Comparison of ENCODE assay signal across 10 cellular contexts in genomic region chr10:34305189-34305588, GRCh38.
DNase-seq lines count a peak whose midpoint lies in the region; ATAC-seq, FAIRE-seq and TF ChIP-seq lines count a peak whose summit lies in the region.
"Had no signal": no experiment of that assay in that cellular context is flagged by ENCODE, and none has a peak within 500 bp of the region (broad histone marks: within the 10 kb centered on the region; RNA-seq: fewer than 3 reads in every experiment).

No MANE protein-coding gene starts in this region.

- H3K27ac ChIP-seq in suprapubic skin: peak overlapping the region; percentile 49

- WGBS in suprapubic skin: 55% methylated on average over 6 of the region's 6 CpGs

- FAIRE-seq in RCC 7860 (lab: Jason Lieb, UNC): no peak

- H3K27ac Mint-ChIP-seq in MCF 10A (ENCODE audit: low read depth, unreplicated experiment): peak overlapping the region; percentile 58
- H3K27ac Mint-ChIP-seq: activated CD8-positive, alpha-beta memory T cell treated with anti-CD3 and anti-CD28 coated beads, Interleukin-2, amount 10 ng/mL, durations not matched to agents 7 days and 5 days had no signal

- H3K9me3 ChIP-seq in suprapubic skin: no peaks in the 10 kb centered on the region

- CTCF ChIA-PET in MCF 10A (lab: Yijun Ruan, JAX): no interaction called here

- H3K4me1 ChIP-seq in suprapubic skin: peaks cover 2% of the 10 kb centered on the region

- TF ChIP-seq CTCF in MCF 10A (IDR thresholded peaks at IDR 0.05; ENCODE audit: unreplicated experiment) (no peak), suprapubic skin (IDR thresholded peaks at IDR 0.05) (peak; percentile 13 to 50)

- no peaks in the 10 kb centered on the region for H3K36me3 ChIP-seq in suprapubic skin

- no peak overlapping the region for H3K4me3 Mint-ChIP-seq in MCF 10A (ENCODE audit: unreplicated experiment)
- H3K4me3 Mint-ChIP-seq: activated CD8-positive, alpha-beta memory T cell treated with anti-CD3 and anti-CD28 coated beads, Interleukin-2, amount 10 ng/mL, durations not matched to agents 7 days and 5 days had no signal

- peaks cover 30% of the 10 kb centered on the region for H3K36me3 Mint-ChIP-seq in MCF 10A (ENCODE audit: insufficient read depth, unreplicated experiment)
- H3K36me3 Mint-ChIP-seq: activated CD8-positive, alpha-beta memory T cell treated with anti-CD3 and anti-CD28 coated beads, Interleukin-2, amount 10 ng/mL, durations not matched to agents 7 days and 5 days had no signal

- peak; percentile 79 for ATAC-seq in HG03432 (IDR thresholded peaks at IDR 0.05; ENCODE audit: unreplicated experiment)
- ATAC-seq: activated CD8-positive, alpha-beta memory T cell treated with anti-CD3 and anti-CD28 coated beads, Interleukin-2, amount 10 ng/mL, durations not matched to agents 7 days and 5 days had no signal

- no peak for TF ChIP-seq POLR2A in suprapubic skin (IDR thresholded peaks at IDR 0.05)

- no peaks in the 10 kb centered on the region for H3K9me3 Mint-ChIP-seq in MCF 10A (ENCODE audit: unreplicated experiment)

- no peaks in the 10 kb centered on the region for H3K27me3 Mint-ChIP-seq in MCF 10A (ENCODE audit: insufficient read depth, unreplicated experiment)
- H3K27me3 Mint-ChIP-seq: activated CD8-positive, alpha-beta memory T cell treated with anti-CD3 and anti-CD28 coated beads, Interleukin-2, amount 10 ng/mL, durations not matched to agents 7 days and 5 days had no signal

- no peaks in the 10 kb centered on the region for H3K4me1 Mint-ChIP-seq in MCF 10A (ENCODE audit: insufficient read depth, unreplicated experiment)
- H3K4me1 Mint-ChIP-seq: activated CD8-positive, alpha-beta memory T cell treated with anti-CD3 and anti-CD28 coated beads, Interleukin-2, amount 10 ng/mL, durations not matched to agents 7 days and 5 days had no signal

- DNase-seq in activated CD4-positive, alpha-beta T cell treated with anti-CD3 and anti-CD28 coated beads for 48 hours: peak; percentile 6
- no peak for DNase-seq in activated CD4-positive, alpha-beta T cell treated with anti-CD3 and anti-CD28 coated beads, Interleukin-2, amount 50 U/mL, for 4 hours
- peak; percentile 49 for DNase-seq in MCF 10A (ENCODE audit: unreplicated experiment)
- peak in 1 of 2 donors; percentile 71 for DNase-seq in suprapubic skin (ENCODE audit: low spot score in 2 of 2)
- no peak for DNase-seq in SW 1271 (lab: John Stamatoyannopoulos, UW)
- no peak for DNase-seq in RCC 7860 (ENCODE audit: low spot score)
- DNase-seq in superior temporal gyrus (ENCODE audit: extremely low spot score): no peak
- DNase-seq: activated CD8-positive, alpha-beta memory T cell treated with anti-CD3 and anti-CD28 coated beads, Interleukin-2, amount 10 ng/mL, durations not matched to agents 7 days and 5 days; NCI-H1930 had no signal

- POLR2A ChIA-PET in MCF 10A (lab: Yijun Ruan, JAX): no interaction called here

- no TSS peak for BruUV-seq in MCF 10A (replicated peaks; lab: Mats Ljungman, UMichigan)

- H3K4me3 ChIP-seq in suprapubic skin: no peak overlapping the region

- H3K27me3 ChIP-seq in suprapubic skin: no peaks in the 10 kb centered on the region

- intact Hi-C loops in MCF 10A (cut with micrococcal nuclease): no loop called here

- TF ChIP-seq EP300 in suprapubic skin (IDR thresholded peaks at IDR 0.05): no peak

Comparison
In these comparisons a context has a peak if more than half of its experiments do, and no peak if none do; other contexts are left out.
1. DNase-seq: peak in activated CD4-positive, alpha-beta T cell treated with anti-CD3 and anti-CD28 coated beads for 48 hours (single experiment) and MCF 10A (single experiment); none in activated CD4-positive, alpha-beta T cell treated with anti-CD3 and anti-CD28 coated beads, Interleukin-2, amount 50 U/mL, for 4 hours (0 of 2), SW 1271 (0 of 2), RCC 7860 (single experiment) and superior temporal gyrus (single experiment).